Comparison of ENCODE assay signal across 15 cellular contexts in genomic region chr3:161430307-161430706, GRCh38. TPM values are rescaled to one million over a fixed set of nuclear protein-coding genes. Genes with fewer than 3 reads are reported as not detected.
DNase-seq lines count a peak whose midpoint lies in the region; ATAC-seq, FAIRE-seq and TF ChIP-seq lines count a peak whose summit lies in the region.
"Had no signal": no experiment of that assay in that cellular context is flagged by ENCODE, and none has a peak within 500 bp of the region (broad histone marks: within the 10 kb centered on the region; RNA-seq: fewer than 3 reads in every experiment).

No MANE protein-coding gene starts in this region.

- H3K79me2 ChIP-seq in HepG2 (ENCODE audit: insufficient read depth, low read length) (no peaks in the 10 kb centered on the region), osteoblast (ENCODE audit: insufficient read depth, low read length) (no peaks in the 10 kb centered on the region)

- no peak overlapping the region for H3K9ac ChIP-seq in HepG2 (ENCODE audit: insufficient read depth, low read depth, low read length)
- H3K9ac ChIP-seq: BLaER1 treated with 17β-estradiol and CSF1 and Interleukin-3, amounts not matched to agents 10 nM and 100 nM had no signal

- 13% methylated on average over 4 of the region's 4 CpGs for WGBS in HepG2 (ENCODE audit: low lambda C conversion rate)
- whole genome bisulfite sequencing in right lobe of liver (ENCODE audit: insufficient coverage, low coverage, low lambda C conversion rate, missing lambda C conversion rate), result 77% methylated on average over 4 of the region's 4 CpGs

- H3K9me3 ChIP-seq in HepG2 (ENCODE audit: low read length) (no peaks in the 10 kb centered on the region), right lobe of liver (no peaks in the 10 kb centered on the region), osteoblast (ENCODE audit: low read depth, low read length) (no peaks in the 10 kb centered on the region)
- no peaks in the 10 kb centered on the region for H3K9me3 ChIP-seq in CD4-positive, alpha-beta memory T cell (ENCODE audit: control insufficient read depth in 1 of 2, low read length in 2 of 2)
- H3K9me3 ChIP-seq: BLaER1 treated with 17β-estradiol and CSF1 and Interleukin-3, amounts not matched to agents 10 nM and 100 nM had no signal

- H3K27me3 Mint-ChIP-seq in mesothelial cell of epicardium (ENCODE audit: low read depth), result no peaks in the 10 kb centered on the region
- H3K27me3 Mint-ChIP-seq in CD4-positive, alpha-beta memory T cell, result peaks cover 5 to 12% of the 10 kb centered on the region in 2 donors

- FAIRE-seq in HepG2 (lab: Jason Lieb, UNC), result no peak

- H3K9me3 Mint-ChIP-seq in mesothelial cell of epicardium, result no peaks in the 10 kb centered on the region
- peaks cover 0 to under 1% (median 0%) of the 10 kb centered on the region in 8 donors for H3K9me3 Mint-ChIP-seq in CD4-positive, alpha-beta memory T cell
- H3K9me3 Mint-ChIP-seq: HFFc6 had no signal

- in situ Hi-C loops in HepG2 (cut with HindIII; ENCODE audit: extremely low pct_ligation_motif_present, low pct_unique_long_range_greater_than_20kb), result no loop called here

- no peaks in the 10 kb centered on the region for H3K36me3 ChIP-seq in HepG2 (replicated peaks in 1 of 2; ENCODE audit: control insufficient read depth in 1 of 2, insufficient read depth in 2 of 2, low read length in 2 of 2)
- no peaks in the 10 kb centered on the region for H3K36me3 ChIP-seq in right lobe of liver
- no peaks in the 10 kb centered on the region for H3K36me3 ChIP-seq in osteoblast (ENCODE audit: insufficient read depth, low read length)
- no peaks in the 10 kb centered on the region for H3K36me3 ChIP-seq in CD4-positive, alpha-beta memory T cell (ENCODE audit: insufficient read depth, low read length)
- H3K36me3 ChIP-seq: BLaER1 treated with 17β-estradiol and CSF1 and Interleukin-3, amounts not matched to agents 10 nM and 100 nM had no signal

- H4K20me1 ChIP-seq in HepG2 (ENCODE audit: insufficient read depth, low read length) (no peaks in the 10 kb centered on the region), osteoblast (ENCODE audit: insufficient read depth, low read length) (no peaks in the 10 kb centered on the region)
- H4K20me1 ChIP-seq: BLaER1 treated with 17β-estradiol and CSF1 and Interleukin-3, amounts not matched to agents 10 nM and 100 nM had no signal

- peaks cover 31% of the 10 kb centered on the region for H3K4me1 ChIP-seq in HepG2 (ENCODE audit: insufficient read depth, low read length)
- H3K4me1 ChIP-seq in right lobe of liver, result no peaks in the 10 kb centered on the region
- no peaks in the 10 kb centered on the region for H3K4me1 ChIP-seq in osteoblast (ENCODE audit: insufficient read depth, low read length)
- H3K4me1 ChIP-seq in CD4-positive, alpha-beta memory T cell (ENCODE audit: insufficient read depth, low read length), result peaks cover 8% of the 10 kb centered on the region

- CTCF ChIA-PET in HepG2 (lab: Yijun Ruan, JAX; ENCODE audit: low intra/inter-chr PET ratio, low total read pairs), result no interaction called here
- CTCF ChIA-PET in CD4-positive, alpha-beta memory T cell (lab: Charles Lee; ENCODE audit: partially characterized antibody), result interaction anchor here (1.7 kb wide), 1 partner anchor 156 kb away, joined by 3 read pairs; no protein-coding TSS in a partner anchor

- no peak overlapping the region for H3K27ac Mint-ChIP-seq in mesothelial cell of epicardium
- no peak overlapping the region for H3K27ac Mint-ChIP-seq in CD4-positive, alpha-beta memory T cell
- H3K27ac Mint-ChIP-seq: CD4-positive, CD25-positive, alpha-beta regulatory T cell; HFFc6 had no signal

- TF ChIP-seq CTCF in HepG2 (CRISPR knock-in tag; IDR thresholded peaks at IDR 0.05) (no peak), right lobe of liver (IDR thresholded peaks at IDR 0.05) (no peak), osteoblast (IDR thresholded peaks at IDR 0.05; ENCODE audit: extremely low read depth, low read depth, low read length) (no peak), mesothelial cell of epicardium (IDR thresholded peaks at IDR 0.05; ENCODE audit: unreplicated experiment) (no peak)

- H3K36me3 Mint-ChIP-seq in mesothelial cell of epicardium, result no peaks in the 10 kb centered on the region
- H3K36me3 Mint-ChIP-seq in CD4-positive, alpha-beta memory T cell, result no peaks in the 10 kb centered on the region
- H3K36me3 Mint-ChIP-seq: CD4-positive, CD25-positive, alpha-beta regulatory T cell had no signal

- H3K27me3 ChIP-seq in HepG2 (ENCODE audit: control insufficient read depth in 1 of 2, insufficient read depth in 2 of 2, low read length in 2 of 2) (no peaks in the 10 kb centered on the region), right lobe of liver (no peaks in the 10 kb centered on the region), osteoblast (ENCODE audit: insufficient read depth, low read length) (no peaks in the 10 kb centered on the region)
- H3K27me3 ChIP-seq in CD4-positive, alpha-beta memory T cell (ENCODE audit: insufficient read depth, low read length), result no peaks in the 10 kb centered on the region
- H3K27me3 ChIP-seq: BLaER1 treated with 17β-estradiol and CSF1 and Interleukin-3, amounts not matched to agents 10 nM and 100 nM had no signal

- TF ChIP-seq EP300 in HepG2 (IDR thresholded peaks at IDR 0.05; ENCODE audit: low read depth in 2 of 2, low read length in 2 of 2), result no peak
- peak; percentile 20; the same call in 1 of the 2 replicates for TF ChIP-seq EP300 in HepG2 (CRISPR knock-in tag; IDR thresholded peaks at IDR 0.05; ENCODE audit: borderline replicate concordance)

- H2AFZ ChIP-seq in HepG2 (ENCODE audit: low read length), result no peak overlapping the region
- no peak overlapping the region for H2AFZ ChIP-seq in osteoblast (ENCODE audit: low read length)

- H3K27ac ChIP-seq in HepG2 (ENCODE audit: extremely low read length, insufficient read depth, low read length) (no peak overlapping the region), right lobe of liver (no peak overlapping the region), osteoblast (ENCODE audit: low read depth, low read length) (no peak overlapping the region)
- no peak overlapping the region for H3K27ac ChIP-seq in CD4-positive, alpha-beta memory T cell (ENCODE audit: low read depth, low read length)
- H3K27ac ChIP-seq: BLaER1 treated with 17β-estradiol and CSF1 and Interleukin-3, amounts not matched to agents 10 nM and 100 nM had no signal

- H3K4me1 Mint-ChIP-seq in mesothelial cell of epicardium, result no peaks in the 10 kb centered on the region
- H3K4me1 Mint-ChIP-seq in CD4-positive, alpha-beta memory T cell, result peaks cover 6 to 11% (median 9%) of the 10 kb centered on the region in 4 donors

- no peak overlapping the region; a peak in 1 of 6 replicates for H3K4me3 ChIP-seq in HepG2 (replicated peaks in 1 of 3; ENCODE audit: insufficient read depth in 1 of 3, low read depth in 2 of 3, low read length in 3 of 3)
- no peak overlapping the region for H3K4me3 ChIP-seq in right lobe of liver
- no peak overlapping the region for H3K4me3 ChIP-seq in osteoblast (ENCODE audit: insufficient read depth, low read length)
- H3K4me3 ChIP-seq in CD4-positive, alpha-beta memory T cell (ENCODE audit: low read length in 2 of 2), result no peak overlapping the region
- H3K4me3 ChIP-seq: BLaER1 treated with 17β-estradiol and CSF1 and Interleukin-3, amounts not matched to agents 10 nM and 100 nM had no signal

- no TSS peak for BruUV-seq in HepG2 (replicated peaks; lab: Mats Ljungman, UMichigan)

- TF ChIP-seq POLR2A in HepG2 (IDR thresholded peaks at IDR 0.05; ENCODE audit: insufficient read depth in 1 of 2, low read depth in 2 of 2, low read length in 2 of 2) (no peak), right lobe of liver (IDR thresholded peaks at IDR 0.05) (no peak)

- POLR2A ChIA-PET in HepG2 (lab: Yijun Ruan, JAX), result no interaction called here
- POLR2A ChIA-PET in CD4-positive, alpha-beta memory T cell (lab: Charles Lee; ENCODE audit: partially characterized antibody), result no interaction called here

- intact Hi-C loops in HepG2 (cut with micrococcal nuclease; ENCODE audit: unreplicated experiment) (no loop called here), right lobe of liver (cut with DNase I) (no loop called here), sciatic nerve (cut with DNase I) (no loop called here)
- intact Hi-C loops in CD4-positive, alpha-beta memory T cell (cut with micrococcal nuclease), result no loop called here

- DNase-seq in HepG2 (ENCODE audit: low spot score) (peak; percentile 55), right lobe of liver (no peak), cerebellar cortex (ENCODE audit: low spot score) (peak; percentile 5), osteoblast (ENCODE audit: insufficient read length, low spot score, missing footprints) (peak; percentile 25), mesothelial cell of epicardium (ENCODE audit: low spot score in 2 of 2, unreplicated experiment in 2 of 2) (no peak), sciatic nerve (ENCODE audit: low spot score) (no peak)
- DNase-seq in CD4-positive, alpha-beta memory T cell, result no peak
- DNase-seq: ACHN; CD4-positive, CD25-positive, alpha-beta regulatory T cell; DND-41; HCEC 1CT; HFFc6 had no signal

- H3K4me3 Mint-ChIP-seq in mesothelial cell of epicardium, result no peak overlapping the region
- no peak overlapping the region for H3K4me3 Mint-ChIP-seq in CD4-positive, alpha-beta memory T cell
- H3K4me3 Mint-ChIP-seq: CD4-positive, CD25-positive, alpha-beta regulatory T cell; HFFc6 had no signal

- TF ChIP-seq RAD21 in HepG2 (CRISPR knock-in tag; IDR thresholded peaks at IDR 0.05), result no peak

- ATAC-seq in HepG2 (peak; percentile 81), right lobe of liver (no peak), sciatic nerve (no peak)

- peak overlapping the region; percentile 45 for H3K4me2 ChIP-seq in HepG2 (ENCODE audit: low read depth, low read length)
- H3K4me2 ChIP-seq in osteoblast (ENCODE audit: insufficient read depth, low read length), result no peak overlapping the region
- H3K4me2 ChIP-seq: BLaER1 treated with 17β-estradiol and CSF1 and Interleukin-3, amounts not matched to agents 10 nM and 100 nM had no signal

RNA-seq across cellular contexts. Expression of gene SPTSSB, which starts 59.0 kb away (rescaled TPM):
- total RNA-seq in HepG2 (2016; rRNA removed; fragmentation: Illumina TruSeq; extraction: Trizol), result 0.51 and 0.84 TPM in 2 replicates
- total RNA-seq in HepG2 (2016; cell fraction: cytosol; rRNA removed; fragmentation: Illumina TruSeq; extraction: Trizol; ENCODE audit: low read depth), result not detected in 2 replicates
- total RNA-seq in HepG2 (2016; cell fraction: insoluble cytoplasmic fraction; rRNA removed; fragmentation: Illumina TruSeq; extraction: Trizol), result 0.25 and 0.37 TPM in 2 replicates
- total RNA-seq in HepG2 (2016; cell fraction: membrane; rRNA removed; fragmentation: Illumina TruSeq; extraction: Trizol), result 0.59 and 1.9 TPM in 2 replicates
- total RNA-seq in HepG2 (2016; cell fraction: nucleus; rRNA removed; fragmentation: Illumina TruSeq; extraction: Trizol), result 0.28 TPM in 1 of 2 replicates, not detected in the other
- polyA plus RNA-seq in HepG2 (2011; rRNA removed), result 2.4 and 4.2 TPM in 2 replicates
- 0.42 and 0.58 TPM in 2 replicates for polyA plus RNA-seq in HepG2 (2011; cell fraction: cytosol; rRNA removed)
- polyA plus RNA-seq in HepG2 (2011; cell fraction: nucleus; rRNA removed), result 0.19 and 0.39 TPM in 2 replicates
- 0.05 and 0.32 TPM in 2 replicates for polyA plus RNA-seq in HepG2 (2012)
- polyA plus RNA-seq in HepG2 (2016; cell fraction: cytosol; fragmentation: Illumina TruSeq; extraction: Trizol; ENCODE audit: low read depth), result 0.10 and 0.24 TPM in 2 replicates
- 0.10 and 0.25 TPM in 2 replicates for polyA plus RNA-seq in HepG2 (2016; cell fraction: insoluble cytoplasmic fraction; fragmentation: Illumina TruSeq; extraction: Trizol; ENCODE audit: low read depth)
- polyA plus RNA-seq in HepG2 (2016; cell fraction: membrane; fragmentation: Illumina TruSeq; extraction: Trizol; ENCODE audit: low read depth), result 0.56 and 0.58 TPM in 2 replicates
- 0.29 and 1.9 TPM in 2 replicates for polyA plus RNA-seq in HepG2 (2016; cell fraction: nucleus; fragmentation: Illumina TruSeq; extraction: Trizol; ENCODE audit: insufficient read depth, low read depth)
- 0.12 TPM in 1 of 2 replicates, not detected in the other for polyA minus RNA-seq in HepG2 (2011; rRNA and poly(A)+ RNA removed; ENCODE audit: low replicate concordance)
- not detected in 2 replicates for polyA minus RNA-seq in HepG2 (2011; cell fraction: cytosol; rRNA and poly(A)+ RNA removed)
- polyA minus RNA-seq in HepG2 (2011; cell fraction: nucleus; rRNA and poly(A)+ RNA removed), result 2.4 and 4.0 TPM in 2 replicates
- 1 to 10 TPM in 1 of 6 experiments, under 1 TPM in 1, not detected in 4; 0.07 to 1.4 TPM for total RNA-seq in right lobe of liver
- total RNA-seq in osteoblast, result not detected in 2 replicates
- total RNA-seq in mesothelial cell of epicardium, result 0.68 to 1.7 TPM (median 0.74 TPM) in 3 replicates
- 0.40 TPM for total RNA-seq in sciatic nerve
- not detected for total RNA-seq in CD4-positive, alpha-beta memory T cell
- polyA plus RNA-seq in CD4-positive, alpha-beta memory T cell, result under 1 TPM; 0.08 to 0.79 TPM
- total RNA-seq: A172; CD4-positive, CD25-positive, alpha-beta regulatory T cell; H4; HFFc6 had no signal

Comparison
In these comparisons a context has a peak if more than half of its experiments do, and no peak if none do; other contexts are left out.
1. DNase-seq: peak in HepG2 (single experiment), cerebellar cortex (single experiment) and osteoblast (single experiment); none in right lobe of liver (0 of 3), mesothelial cell of epicardium (0 of 2), sciatic nerve (single experiment) and CD4-positive, alpha-beta memory T cell (0 of 5).